ENCODE assay signal across 6 cellular contexts in genomic region chr10:26490368-26490767, GRCh38. TPM values are rescaled to one million over a fixed set of nuclear protein-coding genes. Genes with fewer than 3 reads are reported as not detected.
"Had no signal": no experiment of that assay in that cellular context is flagged by ENCODE, and none has a peak within 500 bp of the region (broad histone marks: within the 10 kb centered on the region; RNA-seq: fewer than 3 reads in every experiment).

No MANE protein-coding gene starts in this region.

RNA-seq across cellular contexts. Expression of gene APBB1IP, which starts 52.2 kb away (rescaled TPM):
- total RNA-seq: LHCN-M2, MCF 10A, NCI-H460, PC-9, SJCRH30, SK-MEL-5 had no signal
